ENCODE assay signal across 8 cellular contexts in the genomic region with DNA sequence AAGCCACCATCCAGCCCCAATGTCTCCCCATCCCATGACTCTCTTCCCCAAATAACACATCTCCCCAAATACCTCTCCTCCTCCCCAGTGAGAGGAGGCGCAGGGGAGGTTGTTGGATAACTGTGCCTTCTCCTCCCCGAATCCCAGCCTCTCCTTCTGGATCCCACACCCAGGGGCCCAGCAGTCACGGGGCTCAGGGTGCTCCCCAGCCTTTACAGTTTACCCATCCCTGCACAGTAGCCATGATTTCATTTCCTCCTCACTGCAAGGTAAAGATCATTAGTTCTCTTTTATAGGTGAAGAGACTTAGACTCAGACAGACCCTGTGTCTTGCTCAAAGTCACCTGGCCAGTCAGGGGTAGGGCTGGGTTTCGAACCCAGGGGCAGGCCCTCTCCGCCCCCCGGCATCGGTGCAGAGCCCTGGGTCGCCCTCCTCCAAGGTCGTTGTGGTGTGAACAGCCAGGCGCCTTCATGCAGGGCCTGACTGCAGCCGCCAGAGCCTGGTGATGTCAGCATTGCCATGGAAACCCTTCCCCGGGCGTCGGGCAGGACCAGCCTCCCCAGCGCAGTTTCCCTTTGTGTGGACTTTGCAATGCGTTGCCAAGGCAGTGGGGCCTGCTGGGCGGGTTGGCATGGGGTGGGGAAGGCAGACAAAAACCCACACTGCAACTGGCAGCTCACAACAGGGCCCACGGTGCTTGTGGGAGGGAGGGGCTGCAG. TPM values are rescaled to one million over a fixed set of nuclear protein-coding genes. Genes with fewer than 3 reads are reported as not detected.
DNase-seq lines count a peak whose midpoint lies in the region; ATAC-seq and TF ChIP-seq lines count a peak whose summit lies in the region.

No MANE protein-coding gene starts in this region.

- H3K9ac ChIP-seq in BLaER1: peak overlapping the region; percentile 48; the same call in 1 of the 2 replicates

- H3K36me3 Mint-ChIP-seq in activated CD8-positive, alpha-beta T cell treated with anti-CD3 and anti-CD28 coated beads for 36 hours (ENCODE audit: low read depth): no peaks in the 10 kb centered on the region

- no peaks in the 10 kb centered on the region for H3K9me3 Mint-ChIP-seq in activated CD8-positive, alpha-beta T cell treated with anti-CD3 and anti-CD28 coated beads for 36 hours

- peak overlapping the region; percentile 49 for H3K4me3 Mint-ChIP-seq in activated CD8-positive, alpha-beta T cell treated with anti-CD3 and anti-CD28 coated beads for 36 hours

- no peaks in the 10 kb centered on the region for H4K20me1 ChIP-seq in BLaER1

- H3K4me3 ChIP-seq in BLaER1: no peak overlapping the region

- peak; percentile 82 for ATAC-seq in activated CD8-positive, alpha-beta T cell treated with anti-CD3 and anti-CD28 coated beads for 36 hours
- ATAC-seq in left colon (peak; percentile 74), HG03097 (IDR thresholded peaks at IDR 0.05; ENCODE audit: low FRiP score, unreplicated experiment) (no peak)

- no peaks in the 10 kb centered on the region for H3K9me3 ChIP-seq in BLaER1

- peaks cover 47% of the 10 kb centered on the region for H3K4me1 Mint-ChIP-seq in activated CD8-positive, alpha-beta T cell treated with anti-CD3 and anti-CD28 coated beads for 36 hours (ENCODE audit: low read depth)

- H3K27ac ChIP-seq in BLaER1: peak overlapping the region; percentile 71

- H3K4me1 ChIP-seq in BLaER1: peaks cover 54% of the 10 kb centered on the region

- intact Hi-C loops in activated CD8-positive, alpha-beta T cell treated with anti-CD3 and anti-CD28 coated beads for 36 hours (cut with micrococcal nuclease): no loop called here
- intact Hi-C loops in left colon (cut with DNase I, micrococcal nuclease): no loop called here

- POLR2A ChIA-PET in HEK293T (lab: Yijun Ruan, JAX): interaction anchor here (3.2 kb wide), 1 partner anchor 53 kb away, joined by 21 read pairs; a partner anchor contains a TSS
- POLR2A ChIA-PET in activated CD8-positive, alpha-beta T cell treated with anti-CD3 and anti-CD28 coated beads for 36 hours (lab: Charles Lee): interaction anchor here (0.7 to 8.1 kb wide), 6 partner anchors 8 to 54 kb away, joined by 3 to 75 read pairs (median 4); a partner anchor contains a TSS

- peak overlapping the region; percentile 94 for H3K27ac Mint-ChIP-seq in activated CD8-positive, alpha-beta T cell treated with anti-CD3 and anti-CD28 coated beads for 36 hours

- CTCF ChIA-PET in HEK293T (lab: Yijun Ruan, JAX): interaction anchor here (0.6 to 1.0 kb wide), 3 partner anchors 30 to 292 kb away, joined by 3 read pairs; no protein-coding TSS in a partner anchor
- CTCF ChIA-PET in activated CD8-positive, alpha-beta T cell treated with anti-CD3 and anti-CD28 coated beads for 36 hours (lab: Charles Lee): interaction anchor here (1.0 to 1.2 kb wide), 2 partner anchors 11 to 48 kb away, joined by 3 read pairs; no protein-coding TSS in a partner anchor

- no peaks in the 10 kb centered on the region for H3K36me3 ChIP-seq in BLaER1

- H3K4me2 ChIP-seq in BLaER1: peak overlapping the region; percentile 87

- TF ChIP-seq CTCF in activated CD8-positive, alpha-beta T cell treated with anti-CD3 and anti-CD28 coated beads for 36 hours (IDR thresholded peaks at IDR 0.05): no peak

- no peaks in the 10 kb centered on the region for H3K27me3 ChIP-seq in BLaER1

- DNase-seq in HEK293T (ENCODE audit: extremely low spot score) (peak; percentile 55), NCI-H446 treated with DMSO at 0.1 percent for 48 hours (lab: John Stamatoyannopoulos, UW) (peak; percentile 92), dedifferentiated amniotic fluid mesenchymal stem cell (ENCODE audit: extremely low spot score) (peak; percentile 81), left colon (peak; percentile 92 to 97)
- DNase-seq in activated CD8-positive, alpha-beta T cell treated with anti-CD3 and anti-CD28 coated beads for 36 hours: peak; percentile 89
- DNase-seq in stimulated activated CD4-positive, alpha-beta T cell treated with anti-CD3 and anti-CD28 coated beads, Interleukin-1b, Interleukin-23, amount 100 ng/mL, for 24 hours (ENCODE audit: low read depth in 4 of 4, low spot score in 1 of 4): peak; percentile 30 to 63 (median 52)

- no peaks in the 10 kb centered on the region for H3K27me3 Mint-ChIP-seq in activated CD8-positive, alpha-beta T cell treated with anti-CD3 and anti-CD28 coated beads for 36 hours

TF ChIP-seq in HEK293T, 16 proteins besides CTCF, POLR2A, EP300 and RAD21:
- TF ChIP-seq, protein P1, sequence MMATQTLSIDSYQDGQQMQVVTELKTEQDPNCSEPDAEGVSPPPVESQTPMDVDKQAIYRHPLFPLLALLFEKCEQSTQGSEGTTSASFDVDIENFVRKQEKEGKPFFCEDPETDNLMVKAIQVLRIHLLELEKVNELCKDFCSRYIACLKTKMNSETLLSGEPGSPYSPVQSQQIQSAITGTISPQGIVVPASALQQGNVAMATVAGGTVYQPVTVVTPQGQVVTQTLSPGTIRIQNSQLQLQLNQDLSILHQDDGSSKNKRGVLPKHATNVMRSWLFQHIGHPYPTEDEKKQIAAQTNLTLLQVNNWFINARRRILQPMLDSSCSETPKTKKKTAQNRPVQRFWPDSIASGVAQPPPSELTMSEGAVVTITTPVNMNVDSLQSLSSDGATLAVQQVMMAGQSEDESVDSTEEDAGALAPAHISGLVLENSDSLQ (IDR thresholded peaks at IDR 0.05): no peak

RNA-seq across cellular contexts. Expression of a gene that starts 53.3 kb away (rescaled TPM):
- total RNA-seq in activated CD8-positive, alpha-beta T cell treated with anti-CD3 and anti-CD28 coated beads for 36 hours: 10 to 100 TPM; 34.4 to 40.5 TPM
- 100 to 1,000 TPM; 138 to 175 TPM for total RNA-seq in left colon
